ENCODE assay signal across 3 cellular contexts in genomic region chr15:60993948-60994347, GRCh38.
"Had no signal": no experiment of that assay in that cellular context is flagged by ENCODE, and none has a peak within 500 bp of the region (broad histone marks: within the 10 kb centered on the region; RNA-seq: fewer than 3 reads in every experiment).

No MANE protein-coding gene starts in this region.

- DNase-seq: GDM1, GF-D8 had no signal

- ATAC-seq: GM12878 had no signal

- H3K4me3 ChIP-seq: GM12878 had no signal
